Comparison of ENCODE assay signal across 33 cellular contexts in the genomic region with DNA sequence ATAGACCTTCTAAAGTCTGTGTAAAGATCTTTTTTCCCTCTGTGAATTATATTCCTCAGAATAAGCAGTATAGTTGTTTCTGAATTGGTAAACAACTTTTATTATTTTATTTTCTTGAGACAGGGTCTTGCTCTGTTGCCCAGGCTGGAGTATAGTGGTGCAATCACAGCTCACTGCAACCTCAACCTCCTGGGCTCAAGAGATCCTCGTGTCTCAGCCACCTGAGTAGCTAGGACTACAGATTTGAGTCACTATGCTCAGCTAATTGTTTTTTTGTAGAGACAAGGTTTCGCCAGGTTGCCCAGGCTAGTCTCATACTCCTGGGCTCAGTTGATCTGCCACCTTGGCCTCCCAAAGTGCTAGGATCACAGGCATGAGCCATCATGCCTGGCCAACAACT.
"Had no signal": no experiment of that assay in that cellular context is flagged by ENCODE, and none has a peak within 500 bp of the region (broad histone marks: within the 10 kb centered on the region; RNA-seq: fewer than 3 reads in every experiment).

No MANE protein-coding gene starts in this region.

- H3K27ac Mint-ChIP-seq: activated B cell treated with CpG ODN at 0.5 μM for 24 hours; activated CD4-positive, alpha-beta memory T cell treated with anti-CD3 and anti-CD28 coated beads for 36 hours; activated CD4-positive, alpha-beta T cell treated with anti-CD3 and anti-CD28 coated beads, Interleukin-2, amount 10 ng/mL, durations not matched to agents 24 days and 14 days; activated CD8-positive, alpha-beta T cell treated with anti-CD3 and anti-CD28 coated beads for 36 hours; activated naive CD4-positive, alpha-beta T cell treated with anti-CD3 and anti-CD28 coated beads for 36 hours; activated naive CD4-positive, alpha-beta T cell treated with anti-CD3 and anti-CD28 coated beads, Interleukin-2, amount 50 U/mL, for 72 hours; activated naive CD8-positive, alpha-beta T cell treated with anti-CD3 and anti-CD28 coated beads for 36 hours; activated T-cell treated with anti-CD3 and anti-CD28 coated beads, Interleukin-2, amount 50 U/mL, for 72 hours; activated T-helper 1 cell treated with anti-CD3 and anti-CD28 coated beads, Interleukin-12 subunit alpha, Interleukin-12 subunit beta, Interleukin-2, Interleukin-4 antibody, amounts not matched to agents 30 ng/mL and 10 ng/mL and 1 ng/mL, durations not matched to agents 14 hours and 24 hours and 36 hours; activated T-helper 17 cell treated with anti-CD3 and anti-CD28 coated beads, Interleukin-2, amount 50 U/mL, for 72 hours; T-helper 2 cell treated with Interferon-gamma antibody and Interleukin-4, amounts not matched to agents 5 μg/mL and 100 μg/mL, for 36 hours had no signal

- FAIRE-seq: astrocyte, colon had no signal

- H3K4me1 ChIP-seq: adrenal gland, breast epithelium had no signal

- H3K9me3 ChIP-seq: adrenal gland, body of pancreas, breast epithelium had no signal

- H3K4me3 ChIP-seq: adrenal gland, body of pancreas, breast epithelium had no signal

- H3K36me3 Mint-ChIP-seq: activated CD4-positive, alpha-beta memory T cell treated with anti-CD3 and anti-CD28 coated beads for 36 hours; activated naive CD4-positive, alpha-beta T cell treated with anti-CD3 and anti-CD28 coated beads, Interleukin-2, amount 50 U/mL, for 72 hours; activated naive CD8-positive, alpha-beta T cell treated with anti-CD3 and anti-CD28 coated beads for 36 hours had no signal

- H3K4me1 Mint-ChIP-seq: activated T-helper 17 cell treated with anti-CD3 and anti-CD28 coated beads, Interleukin-2, amount 50 U/mL, for 72 hours had no signal

- H3K36me3 ChIP-seq: adrenal gland, brain microvascular endothelial cell, breast epithelium, WERI-Rb-1 had no signal

- ATAC-seq: activated CD8-positive, alpha-beta T cell treated with anti-CD3 and anti-CD28 coated beads for 36 hours; activated naive CD4-positive, alpha-beta T cell treated with anti-CD3 and anti-CD28 coated beads, Interleukin-2, amount 50 U/mL, for 72 hours; activated T-cell treated with anti-CD3 and anti-CD28 coated beads, Interleukin-2, amount 50 U/mL, for 4 hours; activated T-cell treated with anti-CD3 and anti-CD28 coated beads, Interleukin-2, amount 50 U/mL, for 72 hours; activated T-helper 17 cell treated with anti-CD3 and anti-CD28 coated beads, Interleukin-2, amount 50 U/mL, for 72 hours; body of pancreas had no signal

- H3K4me3 Mint-ChIP-seq: activated B cell treated with CpG ODN at 0.5 μM for 24 hours; activated CD4-positive, alpha-beta memory T cell treated with anti-CD3 and anti-CD28 coated beads for 36 hours; activated CD4-positive, alpha-beta T cell treated with anti-CD3 and anti-CD28 coated beads, Interleukin-2, amount 10 ng/mL, durations not matched to agents 24 days and 14 days; activated CD8-positive, alpha-beta T cell treated with anti-CD3 and anti-CD28 coated beads for 36 hours; activated naive CD4-positive, alpha-beta T cell treated with anti-CD3 and anti-CD28 coated beads for 36 hours; activated naive CD8-positive, alpha-beta T cell treated with anti-CD3 and anti-CD28 coated beads for 36 hours; activated T-cell treated with anti-CD3 and anti-CD28 coated beads, Interleukin-2, amount 50 U/mL, for 4 hours; activated T-cell treated with anti-CD3 and anti-CD28 coated beads, Interleukin-2, amount 50 U/mL, for 72 hours; activated T-helper 1 cell treated with anti-CD3 and anti-CD28 coated beads, Interleukin-12 subunit alpha, Interleukin-12 subunit beta, Interleukin-2, Interleukin-4 antibody, amounts not matched to agents 30 ng/mL and 10 ng/mL and 1 ng/mL, durations not matched to agents 14 hours and 24 hours and 36 hours; activated T-helper 17 cell treated with anti-CD3 and anti-CD28 coated beads, Interleukin-2, amount 50 U/mL, for 72 hours; T-helper 2 cell treated with Interferon-gamma antibody and Interleukin-4, amounts not matched to agents 5 μg/mL and 100 μg/mL, for 36 hours had no signal

- H3K9me3 Mint-ChIP-seq: activated B cell treated with CpG ODN at 0.5 μM for 24 hours; activated CD4-positive, alpha-beta memory T cell treated with anti-CD3 and anti-CD28 coated beads for 36 hours; activated CD4-positive, alpha-beta T cell treated with anti-CD3 and anti-CD28 coated beads, Interleukin-2, amount 10 ng/mL, durations not matched to agents 24 days and 14 days; activated CD8-positive, alpha-beta T cell treated with anti-CD3 and anti-CD28 coated beads for 36 hours; activated naive CD4-positive, alpha-beta T cell treated with anti-CD3 and anti-CD28 coated beads for 36 hours; activated naive CD4-positive, alpha-beta T cell treated with anti-CD3 and anti-CD28 coated beads, Interleukin-2, amount 50 U/mL, for 72 hours; activated naive CD8-positive, alpha-beta T cell treated with anti-CD3 and anti-CD28 coated beads for 36 hours; activated T-cell treated with anti-CD3 and anti-CD28 coated beads, Interleukin-2, amount 50 U/mL, for 4 hours; activated T-cell treated with anti-CD3 and anti-CD28 coated beads, Interleukin-2, amount 50 U/mL, for 72 hours; activated T-helper 1 cell treated with anti-CD3 and anti-CD28 coated beads, Interleukin-12 subunit alpha, Interleukin-12 subunit beta, Interleukin-2, Interleukin-4 antibody, amounts not matched to agents 30 ng/mL and 10 ng/mL and 1 ng/mL, durations not matched to agents 14 hours and 24 hours and 36 hours; activated T-helper 17 cell treated with anti-CD3 and anti-CD28 coated beads, Interleukin-2, amount 50 U/mL, for 72 hours; T-helper 2 cell treated with Interferon-gamma antibody and Interleukin-4, amounts not matched to agents 5 μg/mL and 100 μg/mL, for 36 hours had no signal

- H3K27me3 Mint-ChIP-seq: activated B cell treated with CpG ODN at 0.5 μM for 24 hours had no signal

- DNase-seq: activated B cell treated with CpG ODN at 0.5 μM for 24 hours; activated CD4-positive, alpha-beta memory T cell treated with anti-CD3 and anti-CD28 coated beads for 36 hours; activated CD4-positive, alpha-beta T cell treated with anti-CD3 and anti-CD28 coated beads for 4 hours; activated CD4-positive, alpha-beta T cell treated with anti-CD3 and anti-CD28 coated beads, Interleukin-2, amount 10 ng/mL, durations not matched to agents 24 days and 14 days; activated CD4-positive, alpha-beta T cell treated with anti-CD3 and anti-CD28 coated beads, Interleukin-2, amount 50 U/mL, for 1 hour; activated CD4-positive, alpha-beta T cell treated with anti-CD3 and anti-CD28 coated beads, Interleukin-2, amount 50 U/mL, for 4 hours; activated CD4-positive, CD25-positive, alpha-beta regulatory T cell treated with anti-CD3 and anti-CD28 coated beads, Interleukin-2, amount 50 U/mL, for 72 hours; activated CD8-positive, alpha-beta memory T cell treated with anti-CD3 and anti-CD28 coated beads, Interleukin-2, amount 50 U/mL, for 4 hours; activated CD8-positive, alpha-beta T cell treated with anti-CD3 and anti-CD28 coated beads for 36 hours; activated effector memory CD4-positive, alpha-beta T cell treated with anti-CD3 and anti-CD28 coated beads, Interleukin-2, amount 50 U/mL, for 16 hours; activated gamma-delta T cell treated with Interleukin-2 at 50 U/mL for 16 hours; activated naive CD4-positive, alpha-beta T cell; activated naive CD4-positive, alpha-beta T cell treated with anti-CD3 and anti-CD28 coated beads for 36 hours; activated naive CD4-positive, alpha-beta T cell treated with anti-CD3 and anti-CD28 coated beads, Interleukin-2, amount 50 U/mL, for 16 hours; activated naive CD8-positive, alpha-beta T cell treated with anti-CD3 and anti-CD28 coated beads for 36 hours; activated T-cell treated with anti-CD3 and anti-CD28 coated beads for 4 hours; activated T-cell treated with anti-CD3 and anti-CD28 coated beads, Interleukin-2, amount 50 U/mL, for 1 hour; activated T-cell treated with anti-CD3 and anti-CD28 coated beads, Interleukin-2, amount 50 U/mL, for 4 hours; activated T-cell treated with anti-CD3 and anti-CD28 coated beads, Interleukin-2, amount 50 U/mL, for 72 hours; adrenal gland; amniotic stem cell; body of pancreas; brain microvascular endothelial cell; central memory CD4-positive, alpha-beta T cell; T-helper 9 cell; WERI-Rb-1 had no signal

- H3K27ac ChIP-seq: adrenal gland, body of pancreas, brain microvascular endothelial cell, breast epithelium, WERI-Rb-1 had no signal

- H3K27me3 ChIP-seq: adrenal gland, body of pancreas, brain microvascular endothelial cell, breast epithelium had no signal
